1 cellular context compared by ENCODE assay signal in genomic region chrX:38987135-38987780, GRCh38.
TF ChIP-seq lines count a peak whose summit lies in the region.

No MANE protein-coding gene starts in this region.

TF ChIP-seq in K562, 482 proteins besides CTCF, POLR2A, EP300 and RAD21 (continued from another document):
- TF ChIP-seq TAF1 (IDR thresholded peaks at IDR 0.05; ENCODE audit: control insufficient read depth, extremely low read depth, insufficient read depth, low read length, severe bottlenecking) (no peak), ZNF140 (CRISPR knock-in tag; IDR thresholded peaks at IDR 0.05) (no peak), DACH1 (IDR thresholded peaks at IDR 0.05; ENCODE audit: partially characterized antibody) (no peak), LCOR (CRISPR knock-in tag; IDR thresholded peaks at IDR 0.05) (no peak)
- TF ChIP-seq, protein P1, sequence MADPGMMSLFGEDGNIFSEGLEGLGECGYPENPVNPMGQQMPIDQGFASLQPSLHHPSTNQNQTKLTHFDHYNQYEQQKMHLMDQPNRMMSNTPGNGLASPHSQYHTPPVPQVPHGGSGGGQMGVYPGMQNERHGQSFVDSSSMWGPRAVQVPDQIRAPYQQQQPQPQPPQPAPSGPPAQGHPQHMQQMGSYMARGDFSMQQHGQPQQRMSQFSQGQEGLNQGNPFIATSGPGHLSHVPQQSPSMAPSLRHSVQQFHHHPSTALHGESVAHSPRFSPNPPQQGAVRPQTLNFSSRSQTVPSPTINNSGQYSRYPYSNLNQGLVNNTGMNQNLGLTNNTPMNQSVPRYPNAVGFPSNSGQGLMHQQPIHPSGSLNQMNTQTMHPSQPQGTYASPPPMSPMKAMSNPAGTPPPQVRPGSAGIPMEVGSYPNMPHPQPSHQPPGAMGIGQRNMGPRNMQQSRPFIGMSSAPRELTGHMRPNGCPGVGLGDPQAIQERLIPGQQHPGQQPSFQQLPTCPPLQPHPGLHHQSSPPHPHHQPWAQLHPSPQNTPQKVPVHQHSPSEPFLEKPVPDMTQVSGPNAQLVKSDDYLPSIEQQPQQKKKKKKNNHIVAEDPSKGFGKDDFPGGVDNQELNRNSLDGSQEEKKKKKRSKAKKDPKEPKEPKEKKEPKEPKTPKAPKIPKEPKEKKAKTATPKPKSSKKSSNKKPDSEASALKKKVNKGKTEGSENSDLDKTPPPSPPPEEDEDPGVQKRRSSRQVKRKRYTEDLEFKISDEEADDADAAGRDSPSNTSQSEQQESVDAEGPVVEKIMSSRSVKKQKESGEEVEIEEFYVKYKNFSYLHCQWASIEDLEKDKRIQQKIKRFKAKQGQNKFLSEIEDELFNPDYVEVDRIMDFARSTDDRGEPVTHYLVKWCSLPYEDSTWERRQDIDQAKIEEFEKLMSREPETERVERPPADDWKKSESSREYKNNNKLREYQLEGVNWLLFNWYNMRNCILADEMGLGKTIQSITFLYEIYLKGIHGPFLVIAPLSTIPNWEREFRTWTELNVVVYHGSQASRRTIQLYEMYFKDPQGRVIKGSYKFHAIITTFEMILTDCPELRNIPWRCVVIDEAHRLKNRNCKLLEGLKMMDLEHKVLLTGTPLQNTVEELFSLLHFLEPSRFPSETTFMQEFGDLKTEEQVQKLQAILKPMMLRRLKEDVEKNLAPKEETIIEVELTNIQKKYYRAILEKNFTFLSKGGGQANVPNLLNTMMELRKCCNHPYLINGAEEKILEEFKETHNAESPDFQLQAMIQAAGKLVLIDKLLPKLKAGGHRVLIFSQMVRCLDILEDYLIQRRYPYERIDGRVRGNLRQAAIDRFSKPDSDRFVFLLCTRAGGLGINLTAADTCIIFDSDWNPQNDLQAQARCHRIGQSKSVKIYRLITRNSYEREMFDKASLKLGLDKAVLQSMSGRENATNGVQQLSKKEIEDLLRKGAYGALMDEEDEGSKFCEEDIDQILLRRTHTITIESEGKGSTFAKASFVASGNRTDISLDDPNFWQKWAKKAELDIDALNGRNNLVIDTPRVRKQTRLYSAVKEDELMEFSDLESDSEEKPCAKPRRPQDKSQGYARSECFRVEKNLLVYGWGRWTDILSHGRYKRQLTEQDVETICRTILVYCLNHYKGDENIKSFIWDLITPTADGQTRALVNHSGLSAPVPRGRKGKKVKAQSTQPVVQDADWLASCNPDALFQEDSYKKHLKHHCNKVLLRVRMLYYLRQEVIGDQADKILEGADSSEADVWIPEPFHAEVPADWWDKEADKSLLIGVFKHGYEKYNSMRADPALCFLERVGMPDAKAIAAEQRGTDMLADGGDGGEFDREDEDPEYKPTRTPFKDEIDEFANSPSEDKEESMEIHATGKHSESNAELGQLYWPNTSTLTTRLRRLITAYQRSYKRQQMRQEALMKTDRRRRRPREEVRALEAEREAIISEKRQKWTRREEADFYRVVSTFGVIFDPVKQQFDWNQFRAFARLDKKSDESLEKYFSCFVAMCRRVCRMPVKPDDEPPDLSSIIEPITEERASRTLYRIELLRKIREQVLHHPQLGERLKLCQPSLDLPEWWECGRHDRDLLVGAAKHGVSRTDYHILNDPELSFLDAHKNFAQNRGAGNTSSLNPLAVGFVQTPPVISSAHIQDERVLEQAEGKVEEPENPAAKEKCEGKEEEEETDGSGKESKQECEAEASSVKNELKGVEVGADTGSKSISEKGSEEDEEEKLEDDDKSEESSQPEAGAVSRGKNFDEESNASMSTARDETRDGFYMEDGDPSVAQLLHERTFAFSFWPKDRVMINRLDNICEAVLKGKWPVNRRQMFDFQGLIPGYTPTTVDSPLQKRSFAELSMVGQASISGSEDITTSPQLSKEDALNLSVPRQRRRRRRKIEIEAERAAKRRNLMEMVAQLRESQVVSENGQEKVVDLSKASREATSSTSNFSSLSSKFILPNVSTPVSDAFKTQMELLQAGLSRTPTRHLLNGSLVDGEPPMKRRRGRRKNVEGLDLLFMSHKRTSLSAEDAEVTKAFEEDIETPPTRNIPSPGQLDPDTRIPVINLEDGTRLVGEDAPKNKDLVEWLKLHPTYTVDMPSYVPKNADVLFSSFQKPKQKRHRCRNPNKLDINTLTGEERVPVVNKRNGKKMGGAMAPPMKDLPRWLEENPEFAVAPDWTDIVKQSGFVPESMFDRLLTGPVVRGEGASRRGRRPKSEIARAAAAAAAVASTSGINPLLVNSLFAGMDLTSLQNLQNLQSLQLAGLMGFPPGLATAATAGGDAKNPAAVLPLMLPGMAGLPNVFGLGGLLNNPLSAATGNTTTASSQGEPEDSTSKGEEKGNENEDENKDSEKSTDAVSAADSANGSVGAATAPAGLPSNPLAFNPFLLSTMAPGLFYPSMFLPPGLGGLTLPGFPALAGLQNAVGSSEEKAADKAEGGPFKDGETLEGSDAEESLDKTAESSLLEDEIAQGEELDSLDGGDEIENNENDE (IDR thresholded peaks at IDR 0.05; ENCODE audit: low read depth, low read length): no peak
- TF ChIP-seq, protein P2, sequence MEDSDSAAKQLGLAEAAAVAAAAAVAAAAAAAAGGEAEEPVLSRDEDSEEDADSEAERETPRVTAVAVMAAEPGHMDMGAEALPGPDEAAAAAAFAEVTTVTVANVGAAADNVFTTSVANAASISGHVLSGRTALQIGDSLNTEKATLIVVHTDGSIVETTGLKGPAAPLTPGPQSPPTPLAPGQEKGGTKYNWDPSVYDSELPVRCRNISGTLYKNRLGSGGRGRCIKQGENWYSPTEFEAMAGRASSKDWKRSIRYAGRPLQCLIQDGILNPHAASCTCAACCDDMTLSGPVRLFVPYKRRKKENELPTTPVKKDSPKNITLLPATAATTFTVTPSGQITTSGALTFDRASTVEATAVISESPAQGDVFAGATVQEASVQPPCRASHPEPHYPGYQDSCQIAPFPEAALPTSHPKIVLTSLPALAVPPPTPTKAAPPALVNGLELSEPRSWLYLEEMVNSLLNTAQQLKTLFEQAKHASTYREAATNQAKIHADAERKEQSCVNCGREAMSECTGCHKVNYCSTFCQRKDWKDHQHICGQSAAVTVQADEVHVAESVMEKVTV (CRISPR knock-in tag; IDR thresholded peaks at IDR 0.05): no peak
